In the genomic region with DNA sequence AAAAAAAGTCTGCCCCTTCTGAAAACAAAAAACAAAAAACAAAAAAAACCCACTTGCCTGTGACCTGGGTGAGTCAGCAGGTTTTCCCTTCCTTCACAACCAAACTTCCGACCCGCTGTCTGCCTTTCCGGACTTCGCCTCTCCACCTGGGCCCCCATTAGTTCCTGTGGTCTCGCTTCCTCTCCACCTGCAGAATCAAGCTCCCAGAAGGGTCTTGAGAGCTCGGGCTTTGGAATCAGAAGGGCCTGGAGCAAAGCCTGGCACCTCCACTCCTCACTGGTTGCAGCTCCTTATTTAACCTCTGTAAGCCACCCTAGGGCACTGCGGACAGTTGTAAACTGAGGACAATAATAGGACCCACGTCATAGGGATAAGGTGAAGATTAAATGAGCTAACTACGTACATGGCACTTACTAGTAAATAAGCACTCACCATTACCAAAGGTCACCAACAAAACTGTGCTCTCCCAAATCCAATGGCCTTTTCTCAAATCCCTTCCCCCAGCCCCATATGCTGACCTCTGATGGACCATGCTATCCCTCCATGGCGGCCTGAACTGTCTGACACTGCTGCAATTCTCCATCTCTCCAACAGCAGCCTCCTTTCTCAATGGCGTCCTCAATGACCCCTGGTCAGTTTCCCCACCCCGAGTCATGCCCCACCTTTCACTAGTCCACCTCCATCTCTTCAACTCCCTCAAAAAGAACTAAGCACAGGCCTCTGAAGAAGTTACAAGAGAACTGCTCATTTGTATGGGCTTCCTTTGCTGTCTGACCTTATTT, we compare ENCODE assay signal across 9 cellular contexts.
DNase-seq lines count a peak whose midpoint lies in the region; ATAC-seq and TF ChIP-seq lines count a peak whose summit lies in the region.
"Had no signal": no experiment of that assay in that cellular context is flagged by ENCODE, and none has a peak within 500 bp of the region (broad histone marks: within the 10 kb centered on the region; RNA-seq: fewer than 3 reads in every experiment).

No MANE protein-coding gene starts in this region.

- H3K4me1 Mint-ChIP-seq in brain: peaks cover 26% of the 10 kb centered on the region

- 74 to 80% (median 74%) methylated on average over 12 of the region's 12 CpGs for WGBS in heart left ventricle, 4 donors
- WGBS in right cardiac atrium: 86% methylated on average over 12 of the region's 12 CpGs
- WGBS in thymus: 34% methylated on average over 12 of the region's 12 CpGs

- H3K27me3 ChIP-seq in heart left ventricle (no peaks in the 10 kb centered on the region), right cardiac atrium (ENCODE audit: control insufficient read depth, insufficient read depth) (no peaks in the 10 kb centered on the region), Peyer's patch (no peaks in the 10 kb centered on the region), thymus (ENCODE audit: control insufficient read depth, insufficient read depth) (no peaks in the 10 kb centered on the region)

- no peaks in the 10 kb centered on the region for H3K9me3 ChIP-seq in heart left ventricle
- H3K9me3 ChIP-seq in right cardiac atrium (ENCODE audit: control insufficient read depth, low read length): no peaks in the 10 kb centered on the region
- H3K9me3 ChIP-seq in Peyer's patch: no peaks in the 10 kb centered on the region
- H3K9me3 ChIP-seq in thymus (ENCODE audit: control insufficient read depth): no peaks in the 10 kb centered on the region

- H3K27ac ChIP-seq in heart left ventricle (peak overlapping the region in 10 of 12 donors; percentile 13 to 78 (median 62)), right cardiac atrium (ENCODE audit: low read length) (no peak overlapping the region), Peyer's patch (peak overlapping the region in 3 of 4 donors; percentile 15 to 58 (median 27)), thymus (ENCODE audit: low read depth) (peak overlapping the region; percentile 15)

- H3K4me1 ChIP-seq in heart left ventricle (peaks cover 0 to 89% (median 66%) of the 10 kb centered on the region in 12 donors), right cardiac atrium (ENCODE audit: control insufficient read depth, insufficient read depth, low read length) (peaks cover 37% of the 10 kb centered on the region), Peyer's patch (peaks cover 3 to 38% (median 8%) of the 10 kb centered on the region in 4 donors), thymus (ENCODE audit: control insufficient read depth, insufficient read depth, low read length) (peaks cover 12% of the 10 kb centered on the region)

- TF ChIP-seq CTCF in heart left ventricle (IDR thresholded peaks at IDR 0.05) (no peak), Peyer's patch (IDR thresholded peaks at IDR 0.05) (no peak), brain (conservative IDR thresholded peaks at IDR 0.05) (no peak)

- DNase-seq in heart left ventricle (peak in 1 of 5 donors; percentile 71), right cardiac atrium (no peak), Peyer's patch (peak in 2 of 3 donors; percentile 61 to 65), ecto neural progenitor cell (ENCODE audit: low spot score) (no peak), NCI-H2227 (lab: John Stamatoyannopoulos, UW; ENCODE audit: unreplicated experiment) (no peak), posterior cingulate gyrus (no peak)
- DNase-seq: caudate nucleus had no signal

- H3K4me3 ChIP-seq in heart left ventricle (peak overlapping the region in 1 of 12 donors; percentile 1), right cardiac atrium (ENCODE audit: low read length) (no peak overlapping the region), Peyer's patch (no peak overlapping the region), thymus (ENCODE audit: low read length) (no peak overlapping the region)

- H3K4me3 Mint-ChIP-seq in brain: no peak overlapping the region

- ATAC-seq in heart left ventricle (peak; percentile 44 to 85 (median 75)), right cardiac atrium (no peak)

- intact Hi-C loops in heart left ventricle (cut with DNase I): loop anchor here in 7 of 10 donors (5.0 to 10.0 kb wide), 6 partner anchors 57 to 127 kb away; partner anchors contain the start of gene IRF2 (in 4 of the 7)
- intact Hi-C loops in right cardiac atrium (cut with DNase I): loop anchor here in 1 of 4 donors (10.0 kb wide), 1 partner anchor 55 kb away; no protein-coding TSS in a partner anchor
- intact Hi-C loops in posterior cingulate gyrus (cut with DNase I): loop anchor here (5.0 kb wide), 1 partner anchor 62 kb away; the partner anchor contains the start of gene IRF2

- peaks cover 0 to 2% (median 0%) of the 10 kb centered on the region in 5 experiments for H3K9me3 Mint-ChIP-seq in brain

- peaks cover 0 to 73% (median 50%) of the 10 kb centered on the region in 9 donors for H3K36me3 ChIP-seq in heart left ventricle
- peaks cover 0 to 39% (median 0%) of the 10 kb centered on the region in 3 donors for H3K36me3 ChIP-seq in Peyer's patch
- H3K36me3 ChIP-seq in thymus (ENCODE audit: control insufficient read depth, insufficient read depth): peaks cover 56% of the 10 kb centered on the region

- TF ChIP-seq POLR2A in heart left ventricle (IDR thresholded peaks at IDR 0.05) (peak in 1 of 2 donors; percentile 32), Peyer's patch (IDR thresholded peaks at IDR 0.05) (no peak)

- no peaks in the 10 kb centered on the region for H3K27me3 Mint-ChIP-seq in brain

- H3K36me3 Mint-ChIP-seq in brain: peaks cover 70% of the 10 kb centered on the region

- peak overlapping the region in 4 of 5 experiments; percentile 19 to 77 (median 54) for H3K27ac Mint-ChIP-seq in brain

Comparison
In these comparisons a context has a peak if more than half of its experiments do, and no peak if none do; other contexts are left out.
1. ATAC-seq: peak in heart left ventricle (4 of 4); none in right cardiac atrium (0 of 2).
2. DNase-seq: peak in Peyer's patch (2 of 3); none in right cardiac atrium (0 of 3), ecto neural progenitor cell (single experiment), NCI-H2227 (single experiment) and posterior cingulate gyrus (0 of 10).